In genomic region chr2:231670892-231671616, GRCh38 we compare ENCODE assay signal across 8 cellular contexts. TPM values are rescaled to one million over a fixed set of nuclear protein-coding genes. Genes with fewer than 3 reads are reported as not detected.
DNase-seq lines count a peak whose midpoint lies in the region; ATAC-seq and TF ChIP-seq lines count a peak whose summit lies in the region.

No MANE protein-coding gene starts in this region.

- H3K36me3 ChIP-seq in BLaER1 (no peaks in the 10 kb centered on the region), Karpas-422 (ENCODE audit: insufficient read depth, low read length) (no peaks in the 10 kb centered on the region), endodermal cell (ENCODE audit: control insufficient read depth, insufficient read depth, low read length) (no peaks in the 10 kb centered on the region)

- H3K9me3 ChIP-seq in BLaER1 (no peaks in the 10 kb centered on the region), Karpas-422 (ENCODE audit: low read length) (no peaks in the 10 kb centered on the region), endodermal cell (ENCODE audit: control insufficient read depth, low read length) (no peaks in the 10 kb centered on the region)

- peak overlapping the region; percentile 92 for H3K9ac ChIP-seq in BLaER1
- H3K9ac ChIP-seq in Karpas-422 (ENCODE audit: low read length), result peak overlapping the region; percentile 96
- no peak overlapping the region for H3K9ac ChIP-seq in endodermal cell (ENCODE audit: extremely low read depth, low read length, poor library complexity, severe bottlenecking)

- H4K20me1 ChIP-seq in BLaER1 (no peaks in the 10 kb centered on the region), Karpas-422 (ENCODE audit: insufficient read depth, low read depth, low read length) (no peaks in the 10 kb centered on the region)

- peak; percentile 75 for DNase-seq in Karpas-422
- peak; percentile 82 for DNase-seq in endodermal cell
- DNase-seq in NK-92 (lab: John Stamatoyannopoulos, UW; ENCODE audit: unreplicated experiment), result no peak
- DNase-seq in SK-N-DZ (ENCODE audit: low spot score), result no peak
- DNase-seq in stimulated activated naive CD4-positive, alpha-beta T cell (lab: John Stamatoyannopoulos, UW), result no peak

- no peaks in the 10 kb centered on the region for H3K27me3 Mint-ChIP-seq in endodermal cell (ENCODE audit: insufficient read depth)

- WGBS in endodermal cell (ENCODE audit: insufficient coverage in 1 of 2, insufficient read length in 1 of 2), 2 experiments, result 63 to 66% methylated on average over 5 to 8 of the region's 8 CpGs

- no peak overlapping the region for H3K4me3 Mint-ChIP-seq in endodermal cell

- no peaks in the 10 kb centered on the region for H3K9me2 ChIP-seq in Karpas-422 (replicated peaks; ENCODE audit: insufficient read depth, low read length)

- peak; percentile 2 for ATAC-seq in GM19438 (IDR thresholded peaks at IDR 0.05; ENCODE audit: low read depth, unreplicated experiment)

- H3K4me1 Mint-ChIP-seq in endodermal cell, result peaks cover 18% of the 10 kb centered on the region

- no peaks in the 10 kb centered on the region for H3K27me3 ChIP-seq in BLaER1
- H3K27me3 ChIP-seq in Karpas-422 (ENCODE audit: low read length), result no peaks in the 10 kb centered on the region
- H3K27me3 ChIP-seq in endodermal cell (ENCODE audit: control insufficient read depth, insufficient read depth, low read length, poor library complexity, severe bottlenecking), result no peaks in the 10 kb centered on the region

- H3K27ac ChIP-seq in BLaER1, result peak overlapping the region; percentile 98
- peak overlapping the region; percentile 100 for H3K27ac ChIP-seq in Karpas-422 (ENCODE audit: low read length)
- H3K27ac ChIP-seq in endodermal cell (ENCODE audit: low read depth, low read length), result no peak overlapping the region
- peak overlapping the region in 15 of 21 experiments; percentile 10 to 89 (median 67) for H3K27ac ChIP-seq in skin epidermis

- H3K79me2 ChIP-seq in Karpas-422 (ENCODE audit: low read length), result no peaks in the 10 kb centered on the region

- peak overlapping the region; percentile 95 for H3K4me2 ChIP-seq in BLaER1
- peak overlapping the region; percentile 84 for H3K4me2 ChIP-seq in Karpas-422 (ENCODE audit: low read depth, low read length, poor library complexity, severe bottlenecking)

- no peak overlapping the region for H2AFZ ChIP-seq in Karpas-422 (ENCODE audit: low read length)

- H3K9me3 Mint-ChIP-seq in endodermal cell, result no peaks in the 10 kb centered on the region

- no peaks in the 10 kb centered on the region for H3K36me3 Mint-ChIP-seq in endodermal cell (ENCODE audit: low read depth)

- H3K4me1 ChIP-seq in BLaER1 (peaks cover 97% of the 10 kb centered on the region), Karpas-422 (ENCODE audit: low read length) (peaks cover 87% of the 10 kb centered on the region), endodermal cell (ENCODE audit: control insufficient read depth, insufficient read depth, low read length) (peaks cover 12% of the 10 kb centered on the region)

- H3K4me3 ChIP-seq in BLaER1 (peak overlapping the region; percentile 65), Karpas-422 (ENCODE audit: low read length) (peak overlapping the region; percentile 85), endodermal cell (ENCODE audit: low read length) (no peak overlapping the region), skin epidermis (peak overlapping the region in 1 of 7 experiments; percentile 8)

- peak; percentile 81 for TF ChIP-seq CTCF in endodermal cell (conservative IDR thresholded peaks at IDR 0.05)

- peak overlapping the region; percentile 86 for H3K27ac Mint-ChIP-seq in endodermal cell

RNA-seq across cellular contexts. Expression of gene PTMA, which starts 37.3 kb away (rescaled TPM):
- 1,532 and 1,657 TPM in 2 replicates for total RNA-seq in Karpas-422 (2014; rRNA removed; shearing (Covaris generic); ENCODE audit: low replicate concordance)
- total RNA-seq in endodermal cell, result 1,000 to 10,000 TPM; 1,233 to 1,450 TPM
- 1,679 TPM for polyA plus RNA-seq in endodermal cell (2013, experiment 1 of 2)
- 1,712 TPM for polyA plus RNA-seq in endodermal cell (2013, experiment 2 of 2)
- polyA plus RNA-seq in SK-N-DZ (2014; cell fraction: cytosol; rRNA removed), result 2,656 and 2,739 TPM in 2 replicates
- 1,394 and 1,766 TPM in 2 replicates for polyA plus RNA-seq in SK-N-DZ (2014; cell fraction: nucleus; rRNA removed)

Comparison
In these comparisons a context has a peak if more than half of its experiments do, and no peak if none do; other contexts are left out.
1. DNase-seq: peak in Karpas-422 (single experiment) and endodermal cell (single experiment); none in NK-92 (single experiment), SK-N-DZ (single experiment) and stimulated activated naive CD4-positive, alpha-beta T cell (0 of 6).